Comparison of ENCODE assay signal across 26 cellular contexts in genomic region chr1:103900005-103900404, GRCh38.
"Had no signal": no experiment of that assay in that cellular context is flagged by ENCODE, and none has a peak within 500 bp of the region (broad histone marks: within the 10 kb centered on the region; RNA-seq: fewer than 3 reads in every experiment).

No MANE protein-coding gene starts in this region.

- H3K36me3 Mint-ChIP-seq: activated naive CD4-positive, alpha-beta T cell treated with anti-CD3 and anti-CD28 coated beads, Interleukin-2, amount 10 ng/mL, durations not matched to agents 7 days and 5 days; brain; naive thymus-derived CD8-positive, alpha-beta T cell had no signal

- H3K36me3 ChIP-seq: colonic mucosa, lower lobe of right lung, prostate gland, suprapubic skin had no signal

- H3K27ac Mint-ChIP-seq: activated CD4-positive, alpha-beta T cell treated with anti-CD3 and anti-CD28 coated beads, Interleukin-2, amount 10 ng/mL, durations not matched to agents 7 days and 5 days; activated naive CD4-positive, alpha-beta T cell treated with anti-CD3 and anti-CD28 coated beads, Interleukin-2, amount 10 ng/mL, durations not matched to agents 7 days and 5 days; activated naive CD8-positive, alpha-beta T cell treated with anti-CD3 and anti-CD28 coated beads, Interleukin-2, amount 50 U/mL, for 24 hours; brain; endodermal cell; naive thymus-derived CD8-positive, alpha-beta T cell; stimulated activated naive CD8-positive, alpha-beta T cell treated with anti-CD3 and anti-CD28 coated beads, Interleukin-15, amount 100 ng/mL, for 72 hours had no signal

- H3K4me2 ChIP-seq: smooth muscle cell had no signal

- H3K27me3 Mint-ChIP-seq: activated CD4-positive, alpha-beta T cell treated with anti-CD3 and anti-CD28 coated beads, Interleukin-2, amount 10 ng/mL, durations not matched to agents 7 days and 5 days; activated naive CD4-positive, alpha-beta T cell treated with anti-CD3 and anti-CD28 coated beads, Interleukin-2, amount 10 ng/mL, durations not matched to agents 7 days and 5 days; activated naive CD8-positive, alpha-beta T cell treated with anti-CD3 and anti-CD28 coated beads, Interleukin-2, amount 50 U/mL, for 24 hours; brain; central memory CD8-positive, alpha-beta T cell; naive thymus-derived CD8-positive, alpha-beta T cell; stimulated activated naive CD8-positive, alpha-beta T cell treated with anti-CD3 and anti-CD28 coated beads, Interleukin-15, amount 100 ng/mL, for 72 hours had no signal

- H3K27ac ChIP-seq: colonic mucosa, epithelial cell of prostate, lower lobe of right lung, prostate gland, suprapubic skin had no signal

- H3K4me3 Mint-ChIP-seq: activated CD4-positive, alpha-beta T cell treated with anti-CD3 and anti-CD28 coated beads, Interleukin-2, amount 10 ng/mL, durations not matched to agents 7 days and 5 days; activated naive CD4-positive, alpha-beta T cell treated with anti-CD3 and anti-CD28 coated beads, Interleukin-2, amount 10 ng/mL, durations not matched to agents 7 days and 5 days; activated naive CD8-positive, alpha-beta T cell treated with anti-CD3 and anti-CD28 coated beads, Interleukin-2, amount 50 U/mL, for 24 hours; activated T-cell treated with anti-CD3 and anti-CD28 coated beads, Interleukin-2, amount 50 U/mL, for 4 hours; brain; central memory CD8-positive, alpha-beta T cell; endodermal cell; naive thymus-derived CD8-positive, alpha-beta T cell; stimulated activated naive CD8-positive, alpha-beta T cell treated with anti-CD3 and anti-CD28 coated beads, Interleukin-15, amount 100 ng/mL, for 72 hours had no signal

- H3K27me3 ChIP-seq: colonic mucosa, suprapubic skin had no signal

- H3K9me3 ChIP-seq: colonic mucosa, lower lobe of right lung, prostate gland, suprapubic skin had no signal

- H3K4me1 ChIP-seq: colonic mucosa, lower lobe of right lung, prostate gland, suprapubic skin had no signal

- DNase-seq: activated CD4-positive, alpha-beta T cell treated with anti-CD3 and anti-CD28 coated beads, Interleukin-2, amount 10 ng/mL, durations not matched to agents 7 days and 5 days; activated CD8-positive, alpha-beta memory T cell treated with anti-CD3 and anti-CD28 coated beads, Interleukin-2, amount 50 U/mL, for 4 hours; activated naive CD4-positive, alpha-beta T cell treated with anti-CD3 and anti-CD28 coated beads, Interleukin-2, amount 10 ng/mL, durations not matched to agents 7 days and 5 days; activated naive CD8-positive, alpha-beta T cell treated with anti-CD3 and anti-CD28 coated beads, Interleukin-2, amount 50 U/mL, for 24 hours; activated T-cell treated with anti-CD3 and anti-CD28 coated beads, Interleukin-2, amount 50 U/mL, for 4 hours; anterior cingulate cortex; colonic mucosa; endodermal cell; foreskin fibroblast; glutamatergic neuron; hippocampal formation; left cardiac atrium; lower lobe of right lung; naive thymus-derived CD8-positive, alpha-beta T cell; right cardiac atrium; stimulated activated CD4-positive, alpha-beta T cell treated with anti-CD3 and anti-CD28 coated beads, Interleukin-4, amount 100 ng/mL, for 1 hour; stimulated activated naive CD8-positive, alpha-beta T cell treated with anti-CD3 and anti-CD28 coated beads, Interleukin-15, amount 100 ng/mL, for 72 hours; T-helper 9 cell; trophoblast cell had no signal

- H3K4me3 ChIP-seq: colonic mucosa, lower lobe of right lung, prostate gland, smooth muscle cell, suprapubic skin had no signal

- H3K4me1 Mint-ChIP-seq: activated CD4-positive, alpha-beta T cell treated with anti-CD3 and anti-CD28 coated beads, Interleukin-2, amount 10 ng/mL, durations not matched to agents 7 days and 5 days; activated naive CD4-positive, alpha-beta T cell treated with anti-CD3 and anti-CD28 coated beads, Interleukin-2, amount 10 ng/mL, durations not matched to agents 7 days and 5 days; activated naive CD8-positive, alpha-beta T cell treated with anti-CD3 and anti-CD28 coated beads, Interleukin-2, amount 50 U/mL, for 24 hours; brain; central memory CD8-positive, alpha-beta T cell; endodermal cell; naive thymus-derived CD8-positive, alpha-beta T cell; stimulated activated naive CD8-positive, alpha-beta T cell treated with anti-CD3 and anti-CD28 coated beads, Interleukin-15, amount 100 ng/mL, for 72 hours had no signal

- ATAC-seq: activated CD4-positive, CD25-positive, alpha-beta regulatory T cell treated with anti-CD3 and anti-CD28 coated beads, Interleukin-2, amount 50 U/mL, for 24 hours; activated naive CD8-positive, alpha-beta T cell treated with anti-CD3 and anti-CD28 coated beads, Interleukin-2, amount 50 U/mL, for 24 hours; activated T-cell treated with anti-CD3 and anti-CD28 coated beads, Interleukin-2, amount 50 U/mL, for 4 hours; left cardiac atrium; lower lobe of right lung; naive thymus-derived CD8-positive, alpha-beta T cell; right cardiac atrium; stimulated activated naive CD8-positive, alpha-beta T cell treated with anti-CD3 and anti-CD28 coated beads, Interleukin-15, amount 100 ng/mL, for 72 hours had no signal
